10 cellular contexts compared by ENCODE assay signal in genomic region chr12:111993290-111994150, GRCh38. TPM values are rescaled to one million over a fixed set of nuclear protein-coding genes. Genes with fewer than 3 reads are reported as not detected.
DNase-seq lines count a peak whose midpoint lies in the region; ATAC-seq lines count a peak whose summit lies in the region.
"Had no signal": no experiment of that assay in that cellular context is flagged by ENCODE, and none has a peak within 500 bp of the region (broad histone marks: within the 10 kb centered on the region; RNA-seq: fewer than 3 reads in every experiment).

No MANE protein-coding gene starts in this region.

- no peaks in the 10 kb centered on the region for H3K9me3 Mint-ChIP-seq in activated CD4-positive, alpha-beta T cell treated with anti-CD3 and anti-CD28 coated beads, Interleukin-2, amount 10 ng/mL, durations not matched to agents 7 days and 5 days
- no peaks in the 10 kb centered on the region for H3K9me3 Mint-ChIP-seq in activated T-helper 1 cell treated with anti-CD3 and anti-CD28 coated beads, Interleukin-12 subunit alpha, Interleukin-12 subunit beta, Interleukin-2, Interleukin-4 antibody, amounts not matched to agents 30 ng/mL and 10 ng/mL and 1 ng/mL, durations not matched to agents 14 hours and 24 hours and 36 hours
- H3K9me3 Mint-ChIP-seq in stimulated activated memory B cell treated with anti-CD40 and anti-IgM and Interleukin-4, amounts not matched to agents 10 μg/mL and 1 μg/mL and 100 μg/mL, for 72 hours, result no peaks in the 10 kb centered on the region

- no peaks in the 10 kb centered on the region for H3K27me3 Mint-ChIP-seq in activated CD4-positive, alpha-beta T cell treated with anti-CD3 and anti-CD28 coated beads, Interleukin-2, amount 10 ng/mL, durations not matched to agents 7 days and 5 days
- no peaks in the 10 kb centered on the region for H3K27me3 Mint-ChIP-seq in activated T-helper 1 cell treated with anti-CD3 and anti-CD28 coated beads, Interleukin-12 subunit alpha, Interleukin-12 subunit beta, Interleukin-2, Interleukin-4 antibody, amounts not matched to agents 30 ng/mL and 10 ng/mL and 1 ng/mL, durations not matched to agents 14 hours and 24 hours and 36 hours (ENCODE audit: insufficient read depth)
- H3K27me3 Mint-ChIP-seq in stimulated activated memory B cell treated with anti-CD40 and anti-IgM and Interleukin-4, amounts not matched to agents 10 μg/mL and 1 μg/mL and 100 μg/mL, for 72 hours, result no peaks in the 10 kb centered on the region

- peak; percentile 71 for DNase-seq in activated CD4-positive, alpha-beta T cell treated with anti-CD3 and anti-CD28 coated beads, Interleukin-2, amount 10 ng/mL, durations not matched to agents 7 days and 5 days
- DNase-seq in activated CD4-positive, alpha-beta T cell treated with anti-CD3 and anti-CD28 coated beads for 4 hours, result no peak
- peak; percentile 30 for DNase-seq in activated T-helper 1 cell treated with anti-CD3 and anti-CD28 coated beads, Interleukin-12 subunit alpha, Interleukin-12 subunit beta, Interleukin-2, Interleukin-4 antibody, amounts not matched to agents 30 ng/mL and 10 ng/mL and 1 ng/mL, durations not matched to agents 14 hours and 24 hours and 36 hours (ENCODE audit: low spot score)
- no peak for DNase-seq in NCI-H2171 treated with DMSO at 0.1 percent for 48 hours (lab: John Stamatoyannopoulos, UW)
- no peak for DNase-seq in NCI-H1694 treated with DMSO at 0.1 percent for 48 hours (lab: John Stamatoyannopoulos, UW)
- DNase-seq: NCI-H526, WERI-Rb-1 had no signal

- intact Hi-C loops in activated T-helper 1 cell treated with anti-CD3 and anti-CD28 coated beads, Interleukin-12 subunit alpha, Interleukin-12 subunit beta, Interleukin-2, Interleukin-4 antibody, amounts not matched to agents 30 ng/mL and 10 ng/mL and 1 ng/mL, durations not matched to agents 14 hours and 24 hours and 36 hours (cut with micrococcal nuclease), result loop anchor here (1.0 to 5.0 kb wide), 5 partner anchors 8 to 151 kb away; partner anchors contain the start of genes ERP29, MAPKAPK5 and TMEM116

- peaks cover 69% of the 10 kb centered on the region for H3K4me1 Mint-ChIP-seq in activated CD4-positive, alpha-beta T cell treated with anti-CD3 and anti-CD28 coated beads, Interleukin-2, amount 10 ng/mL, durations not matched to agents 7 days and 5 days
- peaks cover 67% of the 10 kb centered on the region for H3K4me1 Mint-ChIP-seq in activated T-helper 1 cell treated with anti-CD3 and anti-CD28 coated beads, Interleukin-12 subunit alpha, Interleukin-12 subunit beta, Interleukin-2, Interleukin-4 antibody, amounts not matched to agents 30 ng/mL and 10 ng/mL and 1 ng/mL, durations not matched to agents 14 hours and 24 hours and 36 hours (ENCODE audit: low read depth)
- H3K4me1 Mint-ChIP-seq in stimulated activated memory B cell treated with anti-CD40 and anti-IgM and Interleukin-4, amounts not matched to agents 10 μg/mL and 1 μg/mL and 100 μg/mL, for 72 hours, result peaks cover 41% of the 10 kb centered on the region

- peaks cover 47% of the 10 kb centered on the region for H3K36me3 Mint-ChIP-seq in activated CD4-positive, alpha-beta T cell treated with anti-CD3 and anti-CD28 coated beads, Interleukin-2, amount 10 ng/mL, durations not matched to agents 7 days and 5 days (ENCODE audit: low read depth)
- H3K36me3 Mint-ChIP-seq in activated T-helper 1 cell treated with anti-CD3 and anti-CD28 coated beads, Interleukin-12 subunit alpha, Interleukin-12 subunit beta, Interleukin-2, Interleukin-4 antibody, amounts not matched to agents 30 ng/mL and 10 ng/mL and 1 ng/mL, durations not matched to agents 14 hours and 24 hours and 36 hours (ENCODE audit: low read depth), result peaks cover 19% of the 10 kb centered on the region
- H3K36me3 Mint-ChIP-seq in stimulated activated memory B cell treated with anti-CD40 and anti-IgM and Interleukin-4, amounts not matched to agents 10 μg/mL and 1 μg/mL and 100 μg/mL, for 72 hours, result peaks cover 12% of the 10 kb centered on the region

- POLR2A ChIA-PET in activated CD4-positive, alpha-beta T cell treated with anti-CD3 and anti-CD28 coated beads, Interleukin-2, amount 10 ng/mL, durations not matched to agents 7 days and 5 days (lab: Charles Lee), result interaction anchor here (1.0 kb wide), 1 partner anchor 29 kb away, joined by 3 read pairs; no protein-coding TSS in a partner anchor

- CTCF ChIA-PET in activated CD4-positive, alpha-beta T cell treated with anti-CD3 and anti-CD28 coated beads, Interleukin-2, amount 10 ng/mL, durations not matched to agents 7 days and 5 days (lab: Charles Lee), result interaction anchor here (0.6 to 1.2 kb wide), 3 partner anchors 10 to 425 kb away, joined by 3 to 4 read pairs (median 3); no protein-coding TSS in a partner anchor

- peak overlapping the region; percentile 79 for H3K4me3 Mint-ChIP-seq in activated CD4-positive, alpha-beta T cell treated with anti-CD3 and anti-CD28 coated beads, Interleukin-2, amount 10 ng/mL, durations not matched to agents 7 days and 5 days
- H3K4me3 Mint-ChIP-seq in activated T-helper 1 cell treated with anti-CD3 and anti-CD28 coated beads, Interleukin-12 subunit alpha, Interleukin-12 subunit beta, Interleukin-2, Interleukin-4 antibody, amounts not matched to agents 30 ng/mL and 10 ng/mL and 1 ng/mL, durations not matched to agents 14 hours and 24 hours and 36 hours, result peak overlapping the region; percentile 78
- H3K4me3 Mint-ChIP-seq in stimulated activated memory B cell treated with anti-CD40 and anti-IgM and Interleukin-4, amounts not matched to agents 10 μg/mL and 1 μg/mL and 100 μg/mL, for 72 hours, result peak overlapping the region; percentile 77

- H3K27ac Mint-ChIP-seq in activated CD4-positive, alpha-beta T cell treated with anti-CD3 and anti-CD28 coated beads, Interleukin-2, amount 10 ng/mL, durations not matched to agents 7 days and 5 days, result peak overlapping the region; percentile 90
- H3K27ac Mint-ChIP-seq in activated T-helper 1 cell treated with anti-CD3 and anti-CD28 coated beads, Interleukin-12 subunit alpha, Interleukin-12 subunit beta, Interleukin-2, Interleukin-4 antibody, amounts not matched to agents 30 ng/mL and 10 ng/mL and 1 ng/mL, durations not matched to agents 14 hours and 24 hours and 36 hours, result peak overlapping the region; percentile 81
- no peak overlapping the region for H3K27ac Mint-ChIP-seq in stimulated activated memory B cell treated with anti-CD40 and anti-IgM and Interleukin-4, amounts not matched to agents 10 μg/mL and 1 μg/mL and 100 μg/mL, for 72 hours

- ATAC-seq in HG03175 (IDR thresholded peaks at IDR 0.05; ENCODE audit: unreplicated experiment) (peak; percentile 53), HG03520 (IDR thresholded peaks at IDR 0.05; ENCODE audit: unreplicated experiment) (no peak)
- peak; percentile 54 for ATAC-seq in stimulated activated memory B cell treated with anti-CD40 and anti-IgM and Interleukin-4, amounts not matched to agents 10 μg/mL and 1 μg/mL and 100 μg/mL, for 72 hours

RNA-seq across cellular contexts. Expression of gene TMEM116, which starts 19.4 kb away (rescaled TPM):
- 10 to 100 TPM; 16.6 to 16.9 TPM for total RNA-seq in activated CD4-positive, alpha-beta T cell treated with anti-CD3 and anti-CD28 coated beads, Interleukin-2, amount 10 ng/mL, durations not matched to agents 7 days and 5 days
- 10.6 and 11.0 TPM in 2 replicates for total RNA-seq in activated T-helper 1 cell treated with anti-CD3 and anti-CD28 coated beads, Interleukin-12 subunit alpha, Interleukin-12 subunit beta, Interleukin-2, Interleukin-4 antibody, amounts not matched to agents 30 ng/mL and 10 ng/mL and 1 ng/mL, durations not matched to agents 14 hours and 24 hours and 36 hours

RNA-seq across cellular contexts. Expression of gene ERP29, which starts 19.7 kb away (rescaled TPM):
- 100 to 1,000 TPM; 177 to 181 TPM for total RNA-seq in activated CD4-positive, alpha-beta T cell treated with anti-CD3 and anti-CD28 coated beads, Interleukin-2, amount 10 ng/mL, durations not matched to agents 7 days and 5 days
- 60.9 and 62.5 TPM in 2 replicates for total RNA-seq in activated T-helper 1 cell treated with anti-CD3 and anti-CD28 coated beads, Interleukin-12 subunit alpha, Interleukin-12 subunit beta, Interleukin-2, Interleukin-4 antibody, amounts not matched to agents 30 ng/mL and 10 ng/mL and 1 ng/mL, durations not matched to agents 14 hours and 24 hours and 36 hours

Comparison
In these comparisons a context has a peak if more than half of its experiments do, and no peak if none do; other contexts are left out.
1. DNase-seq: peak in activated CD4-positive, alpha-beta T cell treated with anti-CD3 and anti-CD28 coated beads, Interleukin-2, amount 10 ng/mL, durations not matched to agents 7 days and 5 days (single experiment) and activated T-helper 1 cell treated with anti-CD3 and anti-CD28 coated beads, Interleukin-12 subunit alpha, Interleukin-12 subunit beta, Interleukin-2, Interleukin-4 antibody, amounts not matched to agents 30 ng/mL and 10 ng/mL and 1 ng/mL, durations not matched to agents 14 hours and 24 hours and 36 hours (single experiment); none in activated CD4-positive, alpha-beta T cell treated with anti-CD3 and anti-CD28 coated beads for 4 hours (0 of 2), NCI-H2171 treated with DMSO at 0.1 percent for 48 hours (single experiment) and NCI-H1694 treated with DMSO at 0.1 percent for 48 hours (single experiment).
2. Peak in every context shown above with its lines, with median percentiles within 50 percentile points of each other: H3K4me3 Mint-ChIP-seq.